Comparison of ENCODE assay signal across 15 cellular contexts in the genomic region with DNA sequence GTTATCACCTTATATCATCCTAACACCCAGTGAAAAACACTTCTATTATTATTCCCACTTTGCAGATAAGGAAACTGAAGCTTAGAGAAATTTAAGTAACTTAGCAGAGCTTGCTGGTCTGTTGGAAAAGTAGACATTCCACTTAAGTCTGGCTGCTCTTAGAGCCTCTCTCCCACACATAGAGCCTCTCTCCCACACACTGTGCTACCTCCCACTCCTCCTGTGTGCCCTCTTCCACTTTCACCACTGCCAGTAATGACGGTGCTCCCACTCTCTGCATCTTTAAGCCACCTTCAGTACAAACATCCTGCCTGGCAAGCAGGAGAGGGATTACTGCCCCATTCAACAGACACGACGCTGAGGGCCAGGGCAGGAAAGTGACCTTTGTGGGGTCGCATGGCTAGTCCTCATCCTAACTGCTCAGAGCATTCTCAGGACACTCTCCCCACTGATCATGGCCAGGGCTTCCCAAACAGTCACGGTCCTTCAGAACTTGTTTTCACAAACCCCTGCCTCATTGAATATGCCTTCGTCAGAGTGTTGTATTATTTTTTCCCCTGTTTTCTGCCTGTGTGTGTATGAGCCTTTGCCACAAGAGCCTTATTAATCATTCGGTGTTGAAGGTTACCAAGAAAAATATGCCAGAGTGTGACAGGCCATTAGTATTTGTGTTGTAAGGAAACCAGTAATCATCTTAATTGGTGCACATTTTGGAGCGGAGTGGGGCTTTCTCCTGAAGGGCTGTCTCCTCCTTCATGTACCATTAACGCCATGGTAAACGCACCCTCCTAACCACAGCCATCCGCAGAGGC.
DNase-seq lines count a peak whose midpoint lies in the region; ATAC-seq and TF ChIP-seq lines count a peak whose summit lies in the region.
"Had no signal": no experiment of that assay in that cellular context is flagged by ENCODE, and none has a peak within 500 bp of the region (broad histone marks: within the 10 kb centered on the region; RNA-seq: fewer than 3 reads in every experiment).

No MANE protein-coding gene starts in this region.

- H3K9me3 ChIP-seq in neural progenitor cell (ENCODE audit: low read depth) (no peaks in the 10 kb centered on the region), heart right ventricle (no peaks in the 10 kb centered on the region), prostate gland (no peaks in the 10 kb centered on the region)

- H3K27ac Mint-ChIP-seq in stimulated activated naive CD8-positive, alpha-beta T cell treated with anti-CD3 and anti-CD28 coated beads, Interleukin-15, Interleukin-2, amounts not matched to agents 100 ng/mL and 50 ng/mL, for 24 hours, result peak overlapping the region; percentile 42
- peak overlapping the region in 3 of 5 experiments; percentile 2 to 73 (median 52) for H3K27ac Mint-ChIP-seq in brain
- H3K27ac Mint-ChIP-seq in neural progenitor cell, result peak overlapping the region; percentile 42
- no peak overlapping the region for H3K27ac Mint-ChIP-seq in activated naive CD4-positive, alpha-beta T cell treated with anti-CD3 and anti-CD28 coated beads for 36 hours
- H3K27ac Mint-ChIP-seq: activated CD4-positive, alpha-beta T cell treated with anti-CD3 and anti-CD28 coated beads, Interleukin-2, amount 10 ng/mL, durations not matched to agents 24 days and 14 days had no signal

- H3K4me2 ChIP-seq in neural progenitor cell, result no peak overlapping the region

- no peak for TF ChIP-seq POLR2A in prostate gland (IDR thresholded peaks at IDR 0.05)

- TF ChIP-seq CTCF in brain (conservative IDR thresholded peaks at IDR 0.05), result no peak
- TF ChIP-seq CTCF in neural progenitor cell (IDR thresholded peaks at IDR 0.05), result no peak
- TF ChIP-seq CTCF in heart right ventricle (IDR thresholded peaks at IDR 0.05), result no peak
- no peak for TF ChIP-seq CTCF in prostate gland (IDR thresholded peaks at IDR 0.05)

- H3K27ac ChIP-seq in neural progenitor cell (no peak overlapping the region), heart right ventricle (peak overlapping the region in 1 of 10 donors; percentile 1), prostate gland (no peak overlapping the region)
- H3K27ac ChIP-seq: skin epidermis had no signal

- no peak overlapping the region for H3K4me3 Mint-ChIP-seq in stimulated activated naive CD8-positive, alpha-beta T cell treated with anti-CD3 and anti-CD28 coated beads, Interleukin-15, Interleukin-2, amounts not matched to agents 100 ng/mL and 50 ng/mL, for 24 hours
- H3K4me3 Mint-ChIP-seq in brain (no peak overlapping the region), neural progenitor cell (no peak overlapping the region)
- H3K4me3 Mint-ChIP-seq in activated naive CD4-positive, alpha-beta T cell treated with anti-CD3 and anti-CD28 coated beads for 36 hours, result no peak overlapping the region
- H3K4me3 Mint-ChIP-seq: activated CD4-positive, alpha-beta T cell treated with anti-CD3 and anti-CD28 coated beads, Interleukin-2, amount 10 ng/mL, durations not matched to agents 24 days and 14 days; naive thymus-derived CD4-positive, alpha-beta T cell had no signal

- peaks cover 5% of the 10 kb centered on the region for H4K20me1 ChIP-seq in neural progenitor cell (ENCODE audit: low read depth)

- H3K36me3 ChIP-seq in neural progenitor cell, result no peaks in the 10 kb centered on the region
- H3K36me3 ChIP-seq in heart right ventricle, result no peaks in the 10 kb centered on the region
- no peaks in the 10 kb centered on the region for H3K36me3 ChIP-seq in prostate gland

- intact Hi-C loops in heart right ventricle (cut with DNase I), result no loop called here
- intact Hi-C loops in prostate gland (cut with DNase I), result no loop called here
- intact Hi-C loops in activated naive CD4-positive, alpha-beta T cell treated with anti-CD3 and anti-CD28 coated beads for 36 hours (cut with micrococcal nuclease), result no loop called here

- H3K4me1 ChIP-seq in neural progenitor cell, result peaks cover 16% of the 10 kb centered on the region
- peaks cover 0 to 27% (median 9%) of the 10 kb centered on the region in 9 donors for H3K4me1 ChIP-seq in heart right ventricle
- H3K4me1 ChIP-seq in prostate gland (replicated peaks), result no peaks in the 10 kb centered on the region

- H3K9ac ChIP-seq in neural progenitor cell, result no peak overlapping the region

- H3K9me3 Mint-ChIP-seq in stimulated activated naive CD8-positive, alpha-beta T cell treated with anti-CD3 and anti-CD28 coated beads, Interleukin-15, Interleukin-2, amounts not matched to agents 100 ng/mL and 50 ng/mL, for 24 hours, result no peaks in the 10 kb centered on the region
- H3K9me3 Mint-ChIP-seq in brain (no peaks in the 10 kb centered on the region), neural progenitor cell (no peaks in the 10 kb centered on the region)
- H3K9me3 Mint-ChIP-seq in activated naive CD4-positive, alpha-beta T cell treated with anti-CD3 and anti-CD28 coated beads for 36 hours, result no peaks in the 10 kb centered on the region
- H3K9me3 Mint-ChIP-seq: activated CD4-positive, alpha-beta T cell treated with anti-CD3 and anti-CD28 coated beads, Interleukin-2, amount 10 ng/mL, durations not matched to agents 24 days and 14 days; naive thymus-derived CD4-positive, alpha-beta T cell had no signal

- H3K27me3 ChIP-seq in neural progenitor cell (no peaks in the 10 kb centered on the region), heart right ventricle (no peaks in the 10 kb centered on the region), prostate gland (replicated peaks; ENCODE audit: insufficient read depth) (no peaks in the 10 kb centered on the region)

- peaks cover 3% of the 10 kb centered on the region for H3K4me1 Mint-ChIP-seq in stimulated activated naive CD8-positive, alpha-beta T cell treated with anti-CD3 and anti-CD28 coated beads, Interleukin-15, Interleukin-2, amounts not matched to agents 100 ng/mL and 50 ng/mL, for 24 hours (ENCODE audit: low read depth)
- peaks cover 53% of the 10 kb centered on the region for H3K4me1 Mint-ChIP-seq in brain
- H3K4me1 Mint-ChIP-seq in neural progenitor cell, result peaks cover 41% of the 10 kb centered on the region
- peaks cover 2% of the 10 kb centered on the region for H3K4me1 Mint-ChIP-seq in activated naive CD4-positive, alpha-beta T cell treated with anti-CD3 and anti-CD28 coated beads for 36 hours (ENCODE audit: low read depth)

- no peaks in the 10 kb centered on the region for H3F3A ChIP-seq in neural progenitor cell (ENCODE audit: low read depth)

- WGBS in heart right ventricle, 2 donors, result 84 to 85% methylated on average over 11 of the region's 11 CpGs
- 89% methylated on average over 11 of the region's 11 CpGs for WGBS in prostate gland

- DNase-seq in stimulated activated naive CD8-positive, alpha-beta T cell treated with anti-CD3 and anti-CD28 coated beads, Interleukin-15, Interleukin-2, amounts not matched to agents 100 U/mL and 50 U/mL, for 24 hours, result no peak
- no peak for DNase-seq in neural progenitor cell (ENCODE audit: low spot score)
- DNase-seq in heart right ventricle, result no peak
- DNase-seq in prostate gland (ENCODE audit: low spot score), result no peak
- DNase-seq in activated naive CD4-positive, alpha-beta T cell treated with anti-CD3 and anti-CD28 coated beads for 36 hours, result no peak
- DNase-seq in stimulated activated CD4-positive, alpha-beta T cell treated with anti-CD3 and anti-CD28 coated beads, Interleukin-4, amount 100 ng/mL, for 24 hours, result no peak
- DNase-seq: ACHN; activated CD4-positive, alpha-beta T cell treated with anti-CD3 and anti-CD28 coated beads, Interleukin-2, amount 10 ng/mL, durations not matched to agents 24 days and 14 days; left cardiac atrium; naive thymus-derived CD4-positive, alpha-beta T cell; NCI-H524 treated with DMSO at 0.1 percent for 48 hours; RPMI8226 had no signal

- H3K36me3 Mint-ChIP-seq in stimulated activated naive CD8-positive, alpha-beta T cell treated with anti-CD3 and anti-CD28 coated beads, Interleukin-15, Interleukin-2, amounts not matched to agents 100 ng/mL and 50 ng/mL, for 24 hours (ENCODE audit: low read depth), result peaks cover 4% of the 10 kb centered on the region
- H3K36me3 Mint-ChIP-seq in brain, result no peaks in the 10 kb centered on the region
- peaks cover 3% of the 10 kb centered on the region for H3K36me3 Mint-ChIP-seq in neural progenitor cell
- H3K36me3 Mint-ChIP-seq in activated naive CD4-positive, alpha-beta T cell treated with anti-CD3 and anti-CD28 coated beads for 36 hours (ENCODE audit: low read depth), result peaks cover 2% of the 10 kb centered on the region

- H3K79me2 ChIP-seq in neural progenitor cell (ENCODE audit: low read depth), result no peaks in the 10 kb centered on the region

- no peaks in the 10 kb centered on the region for H3K27me3 Mint-ChIP-seq in stimulated activated naive CD8-positive, alpha-beta T cell treated with anti-CD3 and anti-CD28 coated beads, Interleukin-15, Interleukin-2, amounts not matched to agents 100 ng/mL and 50 ng/mL, for 24 hours
- H3K27me3 Mint-ChIP-seq in brain, result no peaks in the 10 kb centered on the region
- H3K27me3 Mint-ChIP-seq in neural progenitor cell (ENCODE audit: insufficient read depth, low read depth), result peaks cover 2% of the 10 kb centered on the region
- H3K27me3 Mint-ChIP-seq in activated naive CD4-positive, alpha-beta T cell treated with anti-CD3 and anti-CD28 coated beads for 36 hours (ENCODE audit: low read depth), result no peaks in the 10 kb centered on the region
- H3K27me3 Mint-ChIP-seq: activated CD4-positive, alpha-beta T cell treated with anti-CD3 and anti-CD28 coated beads, Interleukin-2, amount 10 ng/mL, durations not matched to agents 24 days and 14 days; naive thymus-derived CD4-positive, alpha-beta T cell had no signal

- H3K4me3 ChIP-seq in neural progenitor cell (no peak overlapping the region), heart right ventricle (no peak overlapping the region), prostate gland (no peak overlapping the region)
- H3K4me3 ChIP-seq: skin epidermis had no signal

- CTCF ChIA-PET in activated naive CD4-positive, alpha-beta T cell treated with anti-CD3 and anti-CD28 coated beads for 36 hours (lab: Charles Lee), result no interaction called here

- H2AFZ ChIP-seq in neural progenitor cell (replicated peaks), result no peak overlapping the region

- ATAC-seq in stimulated activated naive CD8-positive, alpha-beta T cell treated with anti-CD3 and anti-CD28 coated beads, Interleukin-15, Interleukin-2, amounts not matched to agents 100 U/mL and 50 U/mL, for 24 hours, result no peak
- no peak for ATAC-seq in heart right ventricle
- ATAC-seq: naive thymus-derived CD4-positive, alpha-beta T cell had no signal
